ENCODE assay signal across 30 cellular contexts in genomic region chr5:9168791-9169611, GRCh38.
DNase-seq lines count a peak whose midpoint lies in the region; ATAC-seq and TF ChIP-seq lines count a peak whose summit lies in the region.
"Had no signal": no experiment of that assay in that cellular context is flagged by ENCODE, and none has a peak within 500 bp of the region (broad histone marks: within the 10 kb centered on the region; RNA-seq: fewer than 3 reads in every experiment).

No MANE protein-coding gene starts in this region.

- no peak overlapping the region for H2AFZ ChIP-seq in DND-41 (ENCODE audit: low read depth, low read length)

- TF ChIP-seq POLR2A in lower leg skin (IDR thresholded peaks at IDR 0.05) (no peak), esophagus squamous epithelium (IDR thresholded peaks at IDR 0.05) (no peak)

- H3K36me3 ChIP-seq in DND-41 (ENCODE audit: insufficient read depth, low read length) (no peaks in the 10 kb centered on the region), iPS-20b (ENCODE audit: insufficient read depth, low read depth, low read length) (no peaks in the 10 kb centered on the region), esophagus squamous epithelium (no peaks in the 10 kb centered on the region)
- H3K36me3 ChIP-seq: BE2C, left lung, SJCRH30 had no signal

- H3K27me3 ChIP-seq in DND-41 (ENCODE audit: insufficient read depth, low read length, poor library complexity): no peaks in the 10 kb centered on the region
- no peaks in the 10 kb centered on the region for H3K27me3 ChIP-seq in iPS-20b (ENCODE audit: insufficient read depth, low read length)
- H3K27me3 ChIP-seq in esophagus squamous epithelium: no peaks in the 10 kb centered on the region
- H3K27me3 ChIP-seq: BE2C, body of pancreas, left lung, SJCRH30 had no signal

- intact Hi-C loops in lower leg skin (cut with DNase I; ENCODE audit: low total_unique reads) (no loop called here), esophagus squamous epithelium (cut with DNase I) (no loop called here)

- peaks cover 33% of the 10 kb centered on the region for H3K4me1 ChIP-seq in DND-41 (ENCODE audit: insufficient read depth, low read length)
- peaks cover 8% of the 10 kb centered on the region; the same call in 1 of the 2 replicates for H3K4me1 ChIP-seq in iPS-20b (ENCODE audit: insufficient read depth, low read length)
- peaks cover 0 to 10% (median 0%) of the 10 kb centered on the region in 3 donors for H3K4me1 ChIP-seq in esophagus squamous epithelium
- H3K4me1 ChIP-seq: A549, BE2C, body of pancreas, left lung, SJCRH30 had no signal

- H3K9ac ChIP-seq in DND-41 (ENCODE audit: low read depth, low read length) (no peak overlapping the region), iPS-20b (ENCODE audit: low read depth, low read length) (0 out of 2 replicates have a peak overlapping the region, but pooled peaks have one; percentile 27)

- ATAC-seq in DND-41 (ENCODE audit: insufficient read depth, low read depth) (peak; percentile 56; the same call in 2 of the 3 replicates), HG03159 (IDR thresholded peaks at IDR 0.05; ENCODE audit: unreplicated experiment) (no peak)
- ATAC-seq: A549; activated CD4-positive, CD25-positive, alpha-beta regulatory T cell treated with anti-CD3 and anti-CD28 coated beads, Interleukin-2, amount 50 U/mL, for 24 hours; body of pancreas; effector memory CD8-positive, alpha-beta T cell; GM12878; left lung; naive thymus-derived CD8-positive, alpha-beta T cell; T-cell had no signal

- no peaks in the 10 kb centered on the region for H3K79me2 ChIP-seq in DND-41 (ENCODE audit: insufficient read depth, low read length)

- H3K4me2 ChIP-seq in DND-41 (ENCODE audit: insufficient read depth, low read length): no peak overlapping the region
- H3K4me2 ChIP-seq: A549 had no signal

- H4K20me1 ChIP-seq in DND-41 (ENCODE audit: insufficient read depth, low read length): no peaks in the 10 kb centered on the region

- H3K9me3 ChIP-seq in DND-41 (ENCODE audit: insufficient read depth, low read length, severe bottlenecking) (no peaks in the 10 kb centered on the region), iPS-20b (ENCODE audit: insufficient read depth, low read depth, low read length) (no peaks in the 10 kb centered on the region), esophagus squamous epithelium (no peaks in the 10 kb centered on the region)
- H3K9me3 ChIP-seq: A549, BE2C, body of pancreas, left lung, SJCRH30 had no signal

- DNase-seq in DND-41: no peak
- DNase-seq in RPMI7951 (ENCODE audit: low read depth): peak; percentile 25
- DNase-seq in epithelial cell of esophagus (ENCODE audit: low read depth): peak; percentile 85
- no peak for DNase-seq in lower leg skin (ENCODE audit: low spot score in 2 of 2)
- DNase-seq in COLO668 (lab: John Stamatoyannopoulos, UW; ENCODE audit: unreplicated experiment): no peak
- no peak for DNase-seq in esophagus squamous epithelium (lab: John Stamatoyannopoulos, UW)
- DNase-seq: activated CD4-positive, alpha-beta memory T cell treated with anti-CD3 and anti-CD28 coated beads, Interleukin-2, amount 10 ng/mL, durations not matched to agents 7 days and 5 days; activated effector memory CD4-positive, alpha-beta T cell treated with Interleukin-2 at 50 U/mL for 16 hours; activated naive CD8-positive, alpha-beta T cell treated with anti-CD3 and anti-CD28 coated beads for 36 hours; BE2C; body of pancreas; DMS79 treated with DMSO at 0.1 percent for 48 hours; effector memory CD8-positive, alpha-beta T cell; GOT3; left lung; naive thymus-derived CD8-positive, alpha-beta T cell; NCI-H1105; NCI-H2029 treated with DMSO at 0.1 percent for 48 hours; NCI-H226; NK-92 treated with Interleukin-12 subunit alpha and Interleukin-12 subunit beta, amount 100 ng/mL, for 24 hours; SJCRH30; stimulated activated CD4-positive, alpha-beta T cell treated with anti-CD3 and anti-CD28 coated beads, Interleukin-2, amount 100 ng/mL, for 24 hours; T-cell had no signal

- no peak for TF ChIP-seq CTCF in DND-41 (IDR thresholded peaks at IDR 0.05; ENCODE audit: borderline replicate concordance, extremely low read depth, low read length, poor library complexity, severe bottlenecking)
- no peak for TF ChIP-seq CTCF in epithelial cell of esophagus (IDR thresholded peaks at IDR 0.05; ENCODE audit: insufficient read depth, low read depth, low read length, missing control alignments)
- TF ChIP-seq CTCF in lower leg skin (IDR thresholded peaks at IDR 0.05): no peak
- TF ChIP-seq CTCF in esophagus squamous epithelium (IDR thresholded peaks at IDR 0.05): no peak

- H3K4me3 ChIP-seq in DND-41 (ENCODE audit: low read depth in 1 of 2, low read length in 2 of 2) (no peak overlapping the region), epithelial cell of esophagus (ENCODE audit: low read length) (no peak overlapping the region), iPS-20b (ENCODE audit: low read length) (no peak overlapping the region; the same call in 1 of the 2 replicates), lower leg skin (ENCODE audit: low read depth, poor library complexity, severe bottlenecking) (no peak overlapping the region), esophagus squamous epithelium (no peak overlapping the region)
- H3K4me3 ChIP-seq: A549, body of pancreas, GM12878, left lung, SJCRH30, skin epidermis had no signal

- no peak overlapping the region for H3K27ac ChIP-seq in DND-41 (ENCODE audit: low read length)
- no peak overlapping the region for H3K27ac ChIP-seq in iPS-20b (ENCODE audit: low read length)
- no peak overlapping the region for H3K27ac ChIP-seq in esophagus squamous epithelium
- H3K27ac ChIP-seq: A549, body of pancreas, HL-60, left lung, SJCRH30, skin epidermis had no signal

- 52 to 53% methylated on average over 5 of the region's 5 CpGs for WGBS in lower leg skin, 2 donors
- WGBS in esophagus squamous epithelium, 2 donors: 44 to 49% methylated on average over 5 of the region's 5 CpGs

Comparison
In these comparisons a context has a peak if more than half of its experiments do, and no peak if none do; other contexts are left out.
1. DNase-seq: peak in RPMI7951 (single experiment) and epithelial cell of esophagus (single experiment); none in DND-41 (single experiment), lower leg skin (0 of 2), COLO668 (single experiment) and esophagus squamous epithelium (single experiment).